In the genomic region with DNA sequence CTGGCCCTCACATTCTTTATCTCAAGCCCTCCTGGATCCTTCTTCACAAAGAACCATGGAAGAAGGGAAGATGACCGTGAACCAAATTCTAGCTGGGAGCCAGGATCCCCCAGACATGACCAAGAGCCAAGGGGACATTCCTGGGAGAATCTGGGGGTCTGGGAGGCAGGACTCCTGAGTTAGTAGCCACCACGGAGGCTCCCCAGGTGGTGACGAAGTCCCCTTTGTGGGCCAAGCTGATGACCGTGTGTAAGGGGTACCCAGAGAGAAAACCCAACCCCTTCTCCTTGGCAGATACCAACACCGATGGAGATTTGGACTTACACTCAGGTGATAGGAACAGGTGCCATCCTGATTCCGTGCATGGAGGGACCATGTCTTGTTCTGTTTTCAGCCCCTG, we compare ENCODE assay signal across 1 cellular context.
TF ChIP-seq lines count a peak whose summit lies in the region.

No MANE protein-coding gene starts in this region.

TF ChIP-seq in H1, 55 proteins besides CTCF, POLR2A, EP300 and RAD21:
- no peak for TF ChIP-seq BRCA1 (IDR thresholded peaks at IDR 0.05; ENCODE audit: low read depth, low read length)
- no peak for TF ChIP-seq JUND (IDR thresholded peaks at IDR 0.05; ENCODE audit: low read length)
- no peak for TF ChIP-seq TCF12 (IDR thresholded peaks at IDR 0.05; ENCODE audit: low read depth, low read length)
- TF ChIP-seq TEAD4 (IDR thresholded peaks at IDR 0.05; ENCODE audit: low read depth, low read length) = no peak
- no peak for TF ChIP-seq SUZ12 (IDR thresholded peaks at IDR 0.05; ENCODE audit: low read length)
- TF ChIP-seq, protein P1, sequence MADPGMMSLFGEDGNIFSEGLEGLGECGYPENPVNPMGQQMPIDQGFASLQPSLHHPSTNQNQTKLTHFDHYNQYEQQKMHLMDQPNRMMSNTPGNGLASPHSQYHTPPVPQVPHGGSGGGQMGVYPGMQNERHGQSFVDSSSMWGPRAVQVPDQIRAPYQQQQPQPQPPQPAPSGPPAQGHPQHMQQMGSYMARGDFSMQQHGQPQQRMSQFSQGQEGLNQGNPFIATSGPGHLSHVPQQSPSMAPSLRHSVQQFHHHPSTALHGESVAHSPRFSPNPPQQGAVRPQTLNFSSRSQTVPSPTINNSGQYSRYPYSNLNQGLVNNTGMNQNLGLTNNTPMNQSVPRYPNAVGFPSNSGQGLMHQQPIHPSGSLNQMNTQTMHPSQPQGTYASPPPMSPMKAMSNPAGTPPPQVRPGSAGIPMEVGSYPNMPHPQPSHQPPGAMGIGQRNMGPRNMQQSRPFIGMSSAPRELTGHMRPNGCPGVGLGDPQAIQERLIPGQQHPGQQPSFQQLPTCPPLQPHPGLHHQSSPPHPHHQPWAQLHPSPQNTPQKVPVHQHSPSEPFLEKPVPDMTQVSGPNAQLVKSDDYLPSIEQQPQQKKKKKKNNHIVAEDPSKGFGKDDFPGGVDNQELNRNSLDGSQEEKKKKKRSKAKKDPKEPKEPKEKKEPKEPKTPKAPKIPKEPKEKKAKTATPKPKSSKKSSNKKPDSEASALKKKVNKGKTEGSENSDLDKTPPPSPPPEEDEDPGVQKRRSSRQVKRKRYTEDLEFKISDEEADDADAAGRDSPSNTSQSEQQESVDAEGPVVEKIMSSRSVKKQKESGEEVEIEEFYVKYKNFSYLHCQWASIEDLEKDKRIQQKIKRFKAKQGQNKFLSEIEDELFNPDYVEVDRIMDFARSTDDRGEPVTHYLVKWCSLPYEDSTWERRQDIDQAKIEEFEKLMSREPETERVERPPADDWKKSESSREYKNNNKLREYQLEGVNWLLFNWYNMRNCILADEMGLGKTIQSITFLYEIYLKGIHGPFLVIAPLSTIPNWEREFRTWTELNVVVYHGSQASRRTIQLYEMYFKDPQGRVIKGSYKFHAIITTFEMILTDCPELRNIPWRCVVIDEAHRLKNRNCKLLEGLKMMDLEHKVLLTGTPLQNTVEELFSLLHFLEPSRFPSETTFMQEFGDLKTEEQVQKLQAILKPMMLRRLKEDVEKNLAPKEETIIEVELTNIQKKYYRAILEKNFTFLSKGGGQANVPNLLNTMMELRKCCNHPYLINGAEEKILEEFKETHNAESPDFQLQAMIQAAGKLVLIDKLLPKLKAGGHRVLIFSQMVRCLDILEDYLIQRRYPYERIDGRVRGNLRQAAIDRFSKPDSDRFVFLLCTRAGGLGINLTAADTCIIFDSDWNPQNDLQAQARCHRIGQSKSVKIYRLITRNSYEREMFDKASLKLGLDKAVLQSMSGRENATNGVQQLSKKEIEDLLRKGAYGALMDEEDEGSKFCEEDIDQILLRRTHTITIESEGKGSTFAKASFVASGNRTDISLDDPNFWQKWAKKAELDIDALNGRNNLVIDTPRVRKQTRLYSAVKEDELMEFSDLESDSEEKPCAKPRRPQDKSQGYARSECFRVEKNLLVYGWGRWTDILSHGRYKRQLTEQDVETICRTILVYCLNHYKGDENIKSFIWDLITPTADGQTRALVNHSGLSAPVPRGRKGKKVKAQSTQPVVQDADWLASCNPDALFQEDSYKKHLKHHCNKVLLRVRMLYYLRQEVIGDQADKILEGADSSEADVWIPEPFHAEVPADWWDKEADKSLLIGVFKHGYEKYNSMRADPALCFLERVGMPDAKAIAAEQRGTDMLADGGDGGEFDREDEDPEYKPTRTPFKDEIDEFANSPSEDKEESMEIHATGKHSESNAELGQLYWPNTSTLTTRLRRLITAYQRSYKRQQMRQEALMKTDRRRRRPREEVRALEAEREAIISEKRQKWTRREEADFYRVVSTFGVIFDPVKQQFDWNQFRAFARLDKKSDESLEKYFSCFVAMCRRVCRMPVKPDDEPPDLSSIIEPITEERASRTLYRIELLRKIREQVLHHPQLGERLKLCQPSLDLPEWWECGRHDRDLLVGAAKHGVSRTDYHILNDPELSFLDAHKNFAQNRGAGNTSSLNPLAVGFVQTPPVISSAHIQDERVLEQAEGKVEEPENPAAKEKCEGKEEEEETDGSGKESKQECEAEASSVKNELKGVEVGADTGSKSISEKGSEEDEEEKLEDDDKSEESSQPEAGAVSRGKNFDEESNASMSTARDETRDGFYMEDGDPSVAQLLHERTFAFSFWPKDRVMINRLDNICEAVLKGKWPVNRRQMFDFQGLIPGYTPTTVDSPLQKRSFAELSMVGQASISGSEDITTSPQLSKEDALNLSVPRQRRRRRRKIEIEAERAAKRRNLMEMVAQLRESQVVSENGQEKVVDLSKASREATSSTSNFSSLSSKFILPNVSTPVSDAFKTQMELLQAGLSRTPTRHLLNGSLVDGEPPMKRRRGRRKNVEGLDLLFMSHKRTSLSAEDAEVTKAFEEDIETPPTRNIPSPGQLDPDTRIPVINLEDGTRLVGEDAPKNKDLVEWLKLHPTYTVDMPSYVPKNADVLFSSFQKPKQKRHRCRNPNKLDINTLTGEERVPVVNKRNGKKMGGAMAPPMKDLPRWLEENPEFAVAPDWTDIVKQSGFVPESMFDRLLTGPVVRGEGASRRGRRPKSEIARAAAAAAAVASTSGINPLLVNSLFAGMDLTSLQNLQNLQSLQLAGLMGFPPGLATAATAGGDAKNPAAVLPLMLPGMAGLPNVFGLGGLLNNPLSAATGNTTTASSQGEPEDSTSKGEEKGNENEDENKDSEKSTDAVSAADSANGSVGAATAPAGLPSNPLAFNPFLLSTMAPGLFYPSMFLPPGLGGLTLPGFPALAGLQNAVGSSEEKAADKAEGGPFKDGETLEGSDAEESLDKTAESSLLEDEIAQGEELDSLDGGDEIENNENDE (IDR thresholded peaks at IDR 0.05; ENCODE audit: insufficient replicate concordance, low read length) = no peak
- no peak for TF ChIP-seq BACH1 (IDR thresholded peaks at IDR 0.05; ENCODE audit: low read length)
- no peak for TF ChIP-seq KDM1A (IDR thresholded peaks at IDR 0.05; ENCODE audit: borderline replicate concordance, low read length)
- no peak for TF ChIP-seq TAF1 (IDR thresholded peaks at IDR 0.05; ENCODE audit: low read depth, low read length)
- TF ChIP-seq FOSL1 (IDR thresholded peaks at IDR 0.05; ENCODE audit: insufficient read depth, low read depth, low read length) = no peak
- no peak for TF ChIP-seq NANOG (IDR thresholded peaks at IDR 0.05; ENCODE audit: insufficient read depth, low read depth, low read length, poor library complexity, severe bottlenecking)
- TF ChIP-seq CBX8 (IDR thresholded peaks at IDR 0.05; ENCODE audit: borderline replicate concordance, low read depth, low read length) = no peak
- TF ChIP-seq CBX5 (IDR thresholded peaks at IDR 0.05; ENCODE audit: low read depth, low read length) = no peak
